ENCODE assay signal across 1 cellular context in the genomic region with DNA sequence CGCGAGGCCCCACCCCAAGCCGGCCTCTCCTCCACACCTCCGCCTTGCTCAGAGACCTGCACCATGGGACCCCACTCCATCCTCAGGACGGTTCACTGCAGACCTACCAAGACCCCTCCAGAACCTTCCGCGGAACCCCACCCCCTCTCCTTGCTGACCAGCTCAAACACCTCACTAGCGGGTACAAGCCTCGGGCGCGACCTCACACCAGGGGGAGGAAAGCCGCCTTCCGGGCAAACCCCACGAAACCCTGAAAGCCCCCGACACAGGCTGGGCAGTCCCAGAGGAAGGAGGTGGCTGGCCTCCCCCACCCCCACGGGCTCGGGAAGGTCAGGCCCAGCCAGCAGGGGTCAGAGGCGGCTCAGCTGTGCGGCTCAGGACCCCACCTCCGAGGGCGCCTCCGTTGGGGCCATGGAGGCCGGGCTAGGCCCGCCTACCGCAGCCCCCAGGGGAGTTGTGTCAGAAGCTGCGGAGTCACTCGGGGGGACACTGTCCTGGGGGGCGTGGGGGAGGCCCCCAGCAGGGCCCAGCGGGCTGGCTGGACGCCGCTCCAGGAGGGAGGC.
TF ChIP-seq lines count a peak whose summit lies in the region.

No MANE protein-coding gene starts in this region.

TF ChIP-seq in HEK293, 187 proteins besides CTCF, POLR2A, EP300 and RAD21 (continued from another document):
- TF ChIP-seq GLIS1 (tag by site-specific recombination; IDR thresholded peaks at IDR 0.05): peak; percentile 81
- peak; percentile 76; the same call in 1 of the 2 replicates for TF ChIP-seq BCL11B (tag by site-specific recombination; IDR thresholded peaks at IDR 0.05; ENCODE audit: low read depth)
- TF ChIP-seq IKZF3 (tag by site-specific recombination; IDR thresholded peaks at IDR 0.05): no peak
- no peak for TF ChIP-seq ZBTB48 (tag by site-specific recombination; IDR thresholded peaks at IDR 0.05)
- TF ChIP-seq ZNF510 (tag by site-specific recombination; IDR thresholded peaks at IDR 0.05; ENCODE audit: insufficient replicate concordance): no peak
- no peak for TF ChIP-seq ZNF792 (tag by site-specific recombination; IDR thresholded peaks at IDR 0.05)
